1 cellular context compared by ENCODE assay signal in genomic region chr2:48540237-48540935, GRCh38.
TF ChIP-seq lines count a peak whose summit lies in the region.

No MANE protein-coding gene starts in this region.

TF ChIP-seq in WTC11, 78 proteins besides CTCF, POLR2A, EP300 and RAD21 (continued from another document):
- TF ChIP-seq ATF2 (CRISPR knock-in tag; IDR thresholded peaks at IDR 0.05; ENCODE audit: borderline replicate concordance, low read depth): no peak
- no peak for TF ChIP-seq ZNF219 (CRISPR knock-in tag; IDR thresholded peaks at IDR 0.05; ENCODE audit: borderline replicate concordance)
- TF ChIP-seq ZNF512 (CRISPR knock-in tag; IDR thresholded peaks at IDR 0.05; ENCODE audit: borderline replicate concordance): no peak
- no peak for TF ChIP-seq FOXP1 (CRISPR knock-in tag; IDR thresholded peaks at IDR 0.05; ENCODE audit: borderline replicate concordance)
- no peak for TF ChIP-seq ZNF281 (CRISPR knock-in tag; IDR thresholded peaks at IDR 0.05)
